ENCODE assay signal across 8 cellular contexts in the genomic region with DNA sequence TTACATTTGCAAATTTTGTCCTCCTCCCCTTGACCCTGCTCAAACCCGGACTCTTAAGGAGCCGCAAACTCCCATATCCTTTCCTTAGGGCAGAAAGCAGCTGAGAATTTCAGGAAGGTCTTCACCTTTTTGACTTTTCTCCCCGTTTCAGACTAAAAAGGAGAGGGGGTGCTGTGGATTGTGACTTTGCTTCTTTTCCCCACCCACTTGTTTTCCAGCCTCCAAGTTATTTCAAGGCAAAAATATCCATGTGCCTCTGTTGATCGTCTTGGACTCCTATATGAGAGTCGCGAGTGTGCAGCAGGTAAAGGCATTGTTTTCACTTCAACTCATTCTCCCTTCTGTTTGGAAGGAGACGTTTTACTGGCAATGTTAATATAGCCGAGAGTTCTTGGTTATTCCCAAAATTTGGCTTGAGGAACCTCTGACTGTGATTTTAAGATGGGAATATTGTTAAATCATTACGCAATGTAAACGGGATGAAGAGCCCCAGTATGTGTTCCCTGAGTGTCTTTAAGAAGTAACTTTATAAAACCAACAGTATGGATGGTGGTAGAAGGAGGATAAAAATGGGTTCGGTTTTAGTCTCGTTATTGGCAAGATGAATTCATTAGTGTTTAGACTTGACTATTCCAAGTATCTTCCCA. TPM values are rescaled to one million over a fixed set of nuclear protein-coding genes. Genes with fewer than 3 reads are reported as not detected.
DNase-seq lines count a peak whose midpoint lies in the region; ATAC-seq and TF ChIP-seq lines count a peak whose summit lies in the region.

No MANE protein-coding gene starts in this region.

- TF ChIP-seq CTCF in AG10803 (conservative IDR thresholded peaks at IDR 0.05; ENCODE audit: low read length): no peak
- no peak for TF ChIP-seq CTCF in OCI-LY1 (IDR thresholded peaks at IDR 0.05; ENCODE audit: low read length)
- TF ChIP-seq CTCF in endothelial cell (IDR thresholded peaks at IDR 0.05; ENCODE audit: unreplicated experiment): no peak

- H3K9me2 ChIP-seq in OCI-LY1 (ENCODE audit: low read depth, low read length): no peaks in the 10 kb centered on the region

- no peaks in the 10 kb centered on the region for H3K27me3 ChIP-seq in OCI-LY1 (ENCODE audit: insufficient read depth, low read length)

- no peaks in the 10 kb centered on the region for H3K9me3 Mint-ChIP-seq in endothelial cell (ENCODE audit: unreplicated experiment)
- H3K9me3 Mint-ChIP-seq in natural killer cell treated with Interleukin-12 subunit alpha and Interleukin-12 subunit beta and Interleukin-15 and Interleukin-18, amount 100 ng/mL, for 72 hours: no peaks in the 10 kb centered on the region

- peaks cover 63% of the 10 kb centered on the region for H3K4me1 ChIP-seq in OCI-LY1 (ENCODE audit: insufficient read depth, low read length, severe bottlenecking)

- H2AFZ ChIP-seq in OCI-LY1 (ENCODE audit: low read length): no peak overlapping the region

- peaks cover 12% of the 10 kb centered on the region for H3K4me1 Mint-ChIP-seq in endothelial cell (ENCODE audit: unreplicated experiment)
- H3K4me1 Mint-ChIP-seq in natural killer cell treated with Interleukin-12 subunit alpha and Interleukin-12 subunit beta and Interleukin-15 and Interleukin-18, amount 100 ng/mL, for 72 hours (ENCODE audit: low read depth in 2 of 2): peaks cover 6 to 10% of the 10 kb centered on the region in 2 donors

- peak overlapping the region; percentile 91 for H3K4me3 Mint-ChIP-seq in endothelial cell (ENCODE audit: unreplicated experiment)
- peak overlapping the region; percentile 61 for H3K4me3 Mint-ChIP-seq in natural killer cell treated with Interleukin-12 subunit alpha and Interleukin-12 subunit beta and Interleukin-15 and Interleukin-18, amount 100 ng/mL, for 72 hours

- peaks cover 15% of the 10 kb centered on the region; the same call in 1 of the 2 replicates for H3F3A ChIP-seq in OCI-LY1 (ENCODE audit: insufficient read depth, low read length)

- peak overlapping the region; percentile 74 for H3K4me2 ChIP-seq in OCI-LY1 (ENCODE audit: low read length)

- DNase-seq in AG10803 (ENCODE audit: low read depth): no peak
- DNase-seq in endothelial cell (ENCODE audit: low spot score): no peak
- no peak for DNase-seq in natural killer cell treated with Interleukin-12 subunit alpha and Interleukin-12 subunit beta and Interleukin-15 and Interleukin-18, amount 100 ng/mL, for 72 hours (ENCODE audit: low spot score)
- DNase-seq in activated effector memory CD4-positive, alpha-beta T cell treated with anti-CD3 and anti-CD28 coated beads, Interleukin-2, amount 50 U/mL, for 16 hours: no peak
- DNase-seq in NCI-H1105 treated with DMSO at 0.1 percent for 48 hours (lab: John Stamatoyannopoulos, UW): no peak
- DNase-seq in stimulated activated CD4-positive, alpha-beta T cell treated with anti-CD3 and anti-CD28 coated beads, Interleukin-15, amount 100 ng/mL, for 24 hours: no peak

- H3K79me2 ChIP-seq in OCI-LY1 (ENCODE audit: insufficient read depth, low read length): no peaks in the 10 kb centered on the region

- H3K4me3 ChIP-seq in AG10803 (ENCODE audit: low read length) (peak overlapping the region; percentile 72), OCI-LY1 (ENCODE audit: low read depth, low read length, poor library complexity, severe bottlenecking) (peak overlapping the region; percentile 67)

- H3K27me3 Mint-ChIP-seq in endothelial cell (ENCODE audit: unreplicated experiment): peaks cover 5% of the 10 kb centered on the region
- peaks cover 6 to 12% of the 10 kb centered on the region in 2 donors for H3K27me3 Mint-ChIP-seq in natural killer cell treated with Interleukin-12 subunit alpha and Interleukin-12 subunit beta and Interleukin-15 and Interleukin-18, amount 100 ng/mL, for 72 hours

- peak overlapping the region; percentile 86 for H3K27ac ChIP-seq in OCI-LY1 (ENCODE audit: low read depth, low read length, poor library complexity, severe bottlenecking)

- H4K20me1 ChIP-seq in OCI-LY1 (ENCODE audit: insufficient read depth, low read length): no peaks in the 10 kb centered on the region

- H3K9me3 ChIP-seq in OCI-LY1 (ENCODE audit: low read length): no peaks in the 10 kb centered on the region

- H3K36me3 ChIP-seq in OCI-LY1 (ENCODE audit: insufficient read depth, low read length): no peaks in the 10 kb centered on the region; the same call in 1 of the 2 replicates

- H3K9ac ChIP-seq in OCI-LY1 (ENCODE audit: low read length): peak overlapping the region; percentile 73

- no peak overlapping the region for H3K27ac Mint-ChIP-seq in endothelial cell (ENCODE audit: unreplicated experiment)
- no peak overlapping the region for H3K27ac Mint-ChIP-seq in natural killer cell treated with Interleukin-12 subunit alpha and Interleukin-12 subunit beta and Interleukin-15 and Interleukin-18, amount 100 ng/mL, for 72 hours

- no peak for ATAC-seq in natural killer cell treated with Interleukin-12 subunit alpha and Interleukin-12 subunit beta and Interleukin-15 and Interleukin-18, amount 100 ng/mL, for 72 hours
- ATAC-seq in GM18517 (IDR thresholded peaks at IDR 0.05; ENCODE audit: unreplicated experiment): no peak

- no peaks in the 10 kb centered on the region for H3K36me3 Mint-ChIP-seq in endothelial cell (ENCODE audit: low read depth, unreplicated experiment)
- no peaks in the 10 kb centered on the region for H3K36me3 Mint-ChIP-seq in natural killer cell treated with Interleukin-12 subunit alpha and Interleukin-12 subunit beta and Interleukin-15 and Interleukin-18, amount 100 ng/mL, for 72 hours

RNA-seq across cellular contexts. Expression of a gene that starts 0.7 kb away (rescaled TPM):
- total RNA-seq in endothelial cell (ENCODE audit: unreplicated experiment): 0.26 TPM
- total RNA-seq in natural killer cell treated with Interleukin-12 subunit alpha and Interleukin-12 subunit beta and Interleukin-15 and Interleukin-18, amount 100 ng/mL, for 72 hours: under 1 TPM; 0.29 to 0.47 TPM
